ENCODE assay signal across 8 cellular contexts in genomic region chr11:62791501-62792192, GRCh38. TPM values are rescaled to one million over a fixed set of nuclear protein-coding genes. Genes with fewer than 3 reads are reported as not detected.
DNase-seq lines count a peak whose midpoint lies in the region; ATAC-seq and TF ChIP-seq lines count a peak whose summit lies in the region.

TMEM223 (minus strand) TSS chr11:62792006; CDS start chr11:62791994, 12 bp downstream.

- TF ChIP-seq CTCF in liver (IDR thresholded peaks at IDR 0.05; ENCODE audit: low read depth, low read length, missing input control): peak; percentile 25

- peak within 1 kb of the TSS; percentile 55 to 95 for H3K9ac ChIP-seq in liver (ENCODE audit: low read depth in 1 of 2, low read length in 2 of 2)

- H3K4me3 ChIP-seq in liver (ENCODE audit: low read depth in 1 of 3, low read length in 3 of 3): peak within 1 kb of the TSS; percentile 87 to 95 (median 95)

- under 1% methylated on average over 58 of the region's 58 CpGs for WGBS in liver

- H3K27me3 ChIP-seq in liver (ENCODE audit: control insufficient read depth in 4 of 4, insufficient read depth in 4 of 4, low read length in 3 of 4): no peaks in the 10 kb centered on the region

- peak within 1 kb of the TSS; percentile 80 to 85 for H3K27ac ChIP-seq in liver (ENCODE audit: low read depth in 1 of 2, low read length in 2 of 2)

- DNase-seq in AG08396 (ENCODE audit: low spot score) (peak; percentile 92), NCI-H526 (lab: John Stamatoyannopoulos, UW) (peak; percentile 54 to 93)
- peak; percentile 89 for DNase-seq in activated CD4-positive, alpha-beta T cell treated with anti-CD3 and anti-CD28 coated beads, Interleukin-2, amount 50 U/mL, for 1 hour
- DNase-seq in stimulated activated CD4-positive, alpha-beta T cell treated with anti-CD3 and anti-CD28 coated beads, Interleukin-4, amount 100 ng/mL, for 24 hours: peak; percentile 91

- TF ChIP-seq RAD21 in liver (IDR thresholded peaks at IDR 0.05): peak in 1 of 2 donors; percentile 46

- intact Hi-C loops in dendritic cell treated with granulocyte-macrophage colony-stimulating factor and Interleukin-4, amounts not matched to agents 40 ng/mL and 50 ng/mL, for 4 days (cut with micrococcal nuclease): no loop called here

- peaks cover 90% of the 10 kb centered on the region for H3K36me3 Mint-ChIP-seq in dendritic cell treated with granulocyte-macrophage colony-stimulating factor and Interleukin-4, amounts not matched to agents 40 ng/mL and 50 ng/mL, for 4 days (ENCODE audit: low read depth)

- no peaks in the 10 kb centered on the region for H3K9me3 Mint-ChIP-seq in dendritic cell treated with granulocyte-macrophage colony-stimulating factor and Interleukin-4, amounts not matched to agents 40 ng/mL and 50 ng/mL, for 4 days

- H3K4me3 Mint-ChIP-seq in dendritic cell treated with granulocyte-macrophage colony-stimulating factor and Interleukin-4, amounts not matched to agents 40 ng/mL and 50 ng/mL, for 4 days: peak within 1 kb of the TSS; percentile 86

- peaks cover 53% of the 10 kb centered on the region for H3K4me1 Mint-ChIP-seq in dendritic cell treated with granulocyte-macrophage colony-stimulating factor and Interleukin-4, amounts not matched to agents 40 ng/mL and 50 ng/mL, for 4 days (ENCODE audit: low read depth)

- H3K27me3 Mint-ChIP-seq in dendritic cell treated with granulocyte-macrophage colony-stimulating factor and Interleukin-4, amounts not matched to agents 40 ng/mL and 50 ng/mL, for 4 days: no peaks in the 10 kb centered on the region

- H3K36me3 ChIP-seq in liver (ENCODE audit: control insufficient read depth in 4 of 4, insufficient read depth in 3 of 4, low read depth in 1 of 4, low read length in 3 of 4): peaks cover 5 to 41% (median 26%) of the 10 kb centered on the region in 4 donors

- no peaks in the 10 kb centered on the region for H3K9me3 ChIP-seq in liver (ENCODE audit: control insufficient read depth in 4 of 4, low read length in 3 of 4)

- peak within 1 kb of the TSS; percentile 89 for H3K27ac Mint-ChIP-seq in dendritic cell treated with granulocyte-macrophage colony-stimulating factor and Interleukin-4, amounts not matched to agents 40 ng/mL and 50 ng/mL, for 4 days

- ATAC-seq in GM18909 (IDR thresholded peaks at IDR 0.05; ENCODE audit: poor library complexity, unreplicated experiment) (peak; percentile 75), HG03280 (IDR thresholded peaks at IDR 0.05; ENCODE audit: unreplicated experiment) (peak; percentile 63)

- peaks cover 0 to 41% (median 34%) of the 10 kb centered on the region in 4 donors for H3K4me1 ChIP-seq in liver (ENCODE audit: control insufficient read depth in 4 of 4, insufficient read depth in 4 of 4, low read length in 3 of 4)

TF ChIP-seq in liver, 16 proteins besides CTCF, POLR2A, EP300 and RAD21:
- TF ChIP-seq FOXA1 (IDR thresholded peaks at IDR 0.05) (peak; percentile 21), SP1 (IDR thresholded peaks at IDR 0.05) (no peak), YY1 (IDR thresholded peaks at IDR 0.05) (peak; percentile 96), GABPA (IDR thresholded peaks at IDR 0.05 in 1 of 2, conservative IDR thresholded peaks at IDR 0.05 in 1 of 2) (peak; percentile 65 to 92)

RNA-seq across cellular contexts. Expression of gene TMEM223, which starts in this region (rescaled TPM):
- 10 to 100 TPM in 1 of 2 donors, 1 to 10 TPM in 1; 9.2 to 11.8 TPM for total RNA-seq in liver
- 10 to 100 TPM; 14.2 to 23.8 TPM for polyA plus RNA-seq in liver

Comparison
In these comparisons a context has a peak if more than half of its experiments do, and no peak if none do; other contexts are left out.
1. Peak in every context shown above with its lines: DNase-seq, ATAC-seq, H3K4me3 ChIP-seq and H3K27ac ChIP-seq.